ENCODE assay signal across 16 cellular contexts in the genomic region with DNA sequence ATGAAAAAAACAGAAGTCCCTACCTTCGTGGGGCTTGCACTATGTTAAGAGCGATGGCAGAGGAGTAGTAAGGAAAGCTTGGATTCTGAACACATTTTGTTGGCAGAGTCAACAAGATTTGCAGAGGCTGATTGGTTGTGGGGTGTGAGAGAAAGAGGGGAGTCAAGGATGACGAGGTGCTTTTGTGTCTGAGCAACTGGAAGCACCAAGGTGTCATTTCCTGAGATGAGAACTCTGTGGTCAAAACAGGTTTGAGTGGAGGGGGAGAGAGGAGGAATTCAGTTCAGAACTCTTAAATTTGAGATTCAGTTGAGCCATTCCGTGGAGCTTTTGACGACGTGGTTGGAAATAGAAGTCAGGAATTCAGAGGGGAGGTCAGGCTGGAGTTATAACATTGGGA. TPM values are rescaled to one million over a fixed set of nuclear protein-coding genes. Genes with fewer than 3 reads are reported as not detected.
DNase-seq lines count a peak whose midpoint lies in the region; ATAC-seq and TF ChIP-seq lines count a peak whose summit lies in the region.
"Had no signal": no experiment of that assay in that cellular context is flagged by ENCODE, and none has a peak within 500 bp of the region (broad histone marks: within the 10 kb centered on the region; RNA-seq: fewer than 3 reads in every experiment).

No MANE protein-coding gene starts in this region.

- no peaks in the 10 kb centered on the region for H3K36me3 Mint-ChIP-seq in activated CD4-positive, alpha-beta T cell treated with anti-CD3 and anti-CD28 coated beads, Interleukin-2, amount 10 ng/mL, durations not matched to agents 24 days and 14 days (ENCODE audit: low read depth)
- no peaks in the 10 kb centered on the region for H3K36me3 Mint-ChIP-seq in activated naive CD4-positive, alpha-beta T cell treated with anti-CD3 and anti-CD28 coated beads for 36 hours (ENCODE audit: low read depth)

- intact Hi-C loops in activated CD4-positive, alpha-beta T cell treated with anti-CD3 and anti-CD28 coated beads, Interleukin-2, amount 10 ng/mL, durations not matched to agents 24 days and 14 days (cut with micrococcal nuclease): loop anchor here (5.0 kb wide), 2 partner anchors 35 to 445 kb away; a partner anchor contains a TSS
- intact Hi-C loops in activated naive CD4-positive, alpha-beta T cell treated with anti-CD3 and anti-CD28 coated beads for 36 hours (cut with micrococcal nuclease): loop anchor here (5.0 kb wide), 1 partner anchor 135 kb away; no protein-coding TSS in a partner anchor

- H3K36me3 ChIP-seq in MM.1S (replicated peaks; ENCODE audit: insufficient read depth, low read length): no peaks in the 10 kb centered on the region

- no peaks in the 10 kb centered on the region for H3K9me2 ChIP-seq in MM.1S (replicated peaks; ENCODE audit: insufficient read depth, low read length)

- peaks cover 79% of the 10 kb centered on the region for H3K4me1 ChIP-seq in MM.1S (ENCODE audit: low read length)

- H3K9ac ChIP-seq in MM.1S (ENCODE audit: low read length): no peak overlapping the region
- H3K9ac ChIP-seq: GM23248 had no signal

- CTCF ChIA-PET in activated naive CD4-positive, alpha-beta T cell treated with anti-CD3 and anti-CD28 coated beads for 36 hours (lab: Charles Lee): no interaction called here

- H4K20me1 ChIP-seq in MM.1S (ENCODE audit: insufficient read depth, low read length): no peaks in the 10 kb centered on the region

- no peak for ATAC-seq in GM21786 (IDR thresholded peaks at IDR 0.05; ENCODE audit: unreplicated experiment)

- no peak overlapping the region for H2AFZ ChIP-seq in MM.1S (ENCODE audit: low read length)
- H2AFZ ChIP-seq: GM23248 had no signal

- no peaks in the 10 kb centered on the region for H3K9me3 Mint-ChIP-seq in activated CD4-positive, alpha-beta T cell treated with anti-CD3 and anti-CD28 coated beads, Interleukin-2, amount 10 ng/mL, durations not matched to agents 24 days and 14 days
- H3K9me3 Mint-ChIP-seq in activated naive CD4-positive, alpha-beta T cell treated with anti-CD3 and anti-CD28 coated beads for 36 hours: no peaks in the 10 kb centered on the region
- H3K9me3 Mint-ChIP-seq: CD4-positive, alpha-beta T cell had no signal

- peaks cover 37% of the 10 kb centered on the region for H3K4me1 Mint-ChIP-seq in activated CD4-positive, alpha-beta T cell treated with anti-CD3 and anti-CD28 coated beads, Interleukin-2, amount 10 ng/mL, durations not matched to agents 24 days and 14 days
- peaks cover 7% of the 10 kb centered on the region for H3K4me1 Mint-ChIP-seq in activated naive CD4-positive, alpha-beta T cell treated with anti-CD3 and anti-CD28 coated beads for 36 hours (ENCODE audit: low read depth)

- no peaks in the 10 kb centered on the region for H3K79me2 ChIP-seq in MM.1S (ENCODE audit: low read length)

- no peak overlapping the region for H3K27ac Mint-ChIP-seq in activated CD4-positive, alpha-beta T cell treated with anti-CD3 and anti-CD28 coated beads, Interleukin-2, amount 10 ng/mL, durations not matched to agents 24 days and 14 days
- no peak overlapping the region for H3K27ac Mint-ChIP-seq in activated naive CD4-positive, alpha-beta T cell treated with anti-CD3 and anti-CD28 coated beads for 36 hours
- H3K27ac Mint-ChIP-seq: CD4-positive, alpha-beta T cell had no signal

- H3K27ac ChIP-seq in MM.1S (ENCODE audit: low read length): no peak overlapping the region
- H3K27ac ChIP-seq: GM23248, HL-60 had no signal

- DNase-seq in activated CD4-positive, alpha-beta T cell treated with anti-CD3 and anti-CD28 coated beads, Interleukin-2, amount 10 ng/mL, durations not matched to agents 24 days and 14 days: peak; percentile 71
- no peak for DNase-seq in activated CD4-positive, alpha-beta T cell treated with anti-CD3 and anti-CD28 coated beads, Interleukin-2, amount 50 U/mL, for 4 hours
- peak; percentile 35 for DNase-seq in activated naive CD4-positive, alpha-beta T cell treated with anti-CD3 and anti-CD28 coated beads for 36 hours
- no peak for DNase-seq in activated naive CD4-positive, alpha-beta T cell (lab: John Stamatoyannopoulos, UW)
- DNase-seq in MM.1S (no peak), epidermal melanocyte (ENCODE audit: insufficient read length, low spot score) (no peak)
- DNase-seq: 8988T; AML-193; C1 segment of cervical spinal cord; Calu3; CD4-positive, alpha-beta T cell; DMS 273 treated with DMSO at 0.1 percent for 48 hours; GM23248 had no signal

- H3K9me3 ChIP-seq in MM.1S (replicated peaks; ENCODE audit: insufficient read depth, low read length): no peaks in the 10 kb centered on the region

- no peak for TF ChIP-seq CTCF in MM.1S (IDR thresholded peaks at IDR 0.05; ENCODE audit: low read length)

- peaks cover 2% of the 10 kb centered on the region for H3K27me3 Mint-ChIP-seq in activated CD4-positive, alpha-beta T cell treated with anti-CD3 and anti-CD28 coated beads, Interleukin-2, amount 10 ng/mL, durations not matched to agents 24 days and 14 days
- peaks cover 11% of the 10 kb centered on the region for H3K27me3 Mint-ChIP-seq in activated naive CD4-positive, alpha-beta T cell treated with anti-CD3 and anti-CD28 coated beads for 36 hours (ENCODE audit: low read depth)

- H3K4me3 Mint-ChIP-seq in activated CD4-positive, alpha-beta T cell treated with anti-CD3 and anti-CD28 coated beads, Interleukin-2, amount 10 ng/mL, durations not matched to agents 24 days and 14 days: no peak overlapping the region
- no peak overlapping the region for H3K4me3 Mint-ChIP-seq in activated naive CD4-positive, alpha-beta T cell treated with anti-CD3 and anti-CD28 coated beads for 36 hours
- H3K4me3 Mint-ChIP-seq: CD4-positive, alpha-beta T cell had no signal

- H3F3A ChIP-seq in MM.1S (ENCODE audit: insufficient read depth, low read length): peaks cover 30% of the 10 kb centered on the region

- H3K4me2 ChIP-seq in MM.1S (ENCODE audit: low read depth, low read length): peak overlapping the region; percentile 14

- no peak overlapping the region for H3K4me3 ChIP-seq in MM.1S (ENCODE audit: low read length)
- H3K4me3 ChIP-seq: GM23248 had no signal

- H3K27me3 ChIP-seq in MM.1S (replicated peaks; ENCODE audit: insufficient read depth, low read length): no peaks in the 10 kb centered on the region

RNA-seq across cellular contexts. Expression of a gene that starts 3.5 kb away (rescaled TPM):
- 0.37 and 0.40 TPM in 2 replicates for total RNA-seq in activated CD4-positive, alpha-beta T cell treated with anti-CD3 and anti-CD28 coated beads, Interleukin-2, amount 10 ng/mL, durations not matched to agents 24 days and 14 days
- not detected for total RNA-seq in activated naive CD4-positive, alpha-beta T cell treated with anti-CD3 and anti-CD28 coated beads for 36 hours
- total RNA-seq: Calu3; CD4-positive, alpha-beta T cell; Daoy; GM23248 had no signal

RNA-seq across cellular contexts. Expression of a gene that starts 33.6 kb away (rescaled TPM):
- 1.6 and 2.0 TPM in 2 replicates for total RNA-seq in activated CD4-positive, alpha-beta T cell treated with anti-CD3 and anti-CD28 coated beads, Interleukin-2, amount 10 ng/mL, durations not matched to agents 24 days and 14 days
- 1 to 10 TPM; 1.7 to 2.1 TPM for total RNA-seq in activated naive CD4-positive, alpha-beta T cell treated with anti-CD3 and anti-CD28 coated beads for 36 hours
- total RNA-seq: Calu3 had no signal

Comparison
In these comparisons a context has a peak if more than half of its experiments do, and no peak if none do; other contexts are left out.
1. DNase-seq: peak in activated CD4-positive, alpha-beta T cell treated with anti-CD3 and anti-CD28 coated beads, Interleukin-2, amount 10 ng/mL, durations not matched to agents 24 days and 14 days (single experiment) and activated naive CD4-positive, alpha-beta T cell treated with anti-CD3 and anti-CD28 coated beads for 36 hours (single experiment); none in activated CD4-positive, alpha-beta T cell treated with anti-CD3 and anti-CD28 coated beads, Interleukin-2, amount 50 U/mL, for 4 hours (0 of 2), activated naive CD4-positive, alpha-beta T cell (0 of 4), MM.1S (single experiment) and epidermal melanocyte (single experiment).